Comparison of ENCODE assay signal across 1 cellular context in the genomic region with DNA sequence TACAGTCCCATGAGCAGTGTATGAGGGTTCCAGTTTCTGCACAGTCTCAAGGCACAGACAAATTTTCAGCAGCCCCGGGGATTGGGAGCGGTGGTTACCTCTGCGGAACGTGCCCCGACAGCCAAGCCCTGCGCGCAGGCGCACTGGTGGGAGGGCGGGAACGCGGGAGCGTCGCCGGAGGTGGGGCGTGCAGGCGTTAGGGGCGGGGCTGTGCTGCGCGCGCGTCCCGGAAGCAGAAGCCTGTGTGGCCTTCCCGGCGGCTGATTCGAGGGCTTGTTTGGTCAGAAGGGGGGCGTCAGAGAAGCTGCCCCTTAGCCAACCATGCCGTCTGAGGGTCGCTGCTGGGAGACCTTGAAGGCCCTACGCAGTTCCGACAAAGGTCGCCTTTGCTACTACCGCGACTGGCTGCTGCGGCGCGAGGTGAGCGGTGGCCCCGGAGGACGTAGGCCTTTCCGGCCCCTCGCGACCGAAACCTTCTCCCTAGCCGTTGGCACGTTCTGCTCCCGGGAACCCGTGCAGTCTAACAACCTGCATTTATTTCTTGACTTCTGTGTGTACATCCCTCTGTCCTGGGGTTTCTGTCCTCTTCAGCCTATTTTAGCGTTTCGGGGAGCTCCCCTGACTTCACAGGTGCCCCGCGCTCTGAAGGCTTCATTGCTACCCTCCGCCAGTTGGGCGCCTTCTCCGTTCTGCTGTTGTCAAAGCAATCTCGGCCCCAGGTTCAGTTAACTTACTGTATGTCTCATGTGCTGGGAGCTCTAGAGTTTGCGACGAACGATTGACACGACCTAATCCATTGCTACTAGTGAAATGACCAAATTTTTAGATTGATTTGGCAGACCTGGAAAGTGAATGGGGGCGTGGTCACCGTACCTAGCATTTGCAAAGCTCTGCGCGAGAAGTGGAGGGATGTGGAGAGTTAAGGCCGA.
A peak's percentile ranks its signal among the peaks of the same experiment; 100 is the strongest.
TF ChIP-seq lines count a peak whose summit lies in the region.

A gene with protein sequence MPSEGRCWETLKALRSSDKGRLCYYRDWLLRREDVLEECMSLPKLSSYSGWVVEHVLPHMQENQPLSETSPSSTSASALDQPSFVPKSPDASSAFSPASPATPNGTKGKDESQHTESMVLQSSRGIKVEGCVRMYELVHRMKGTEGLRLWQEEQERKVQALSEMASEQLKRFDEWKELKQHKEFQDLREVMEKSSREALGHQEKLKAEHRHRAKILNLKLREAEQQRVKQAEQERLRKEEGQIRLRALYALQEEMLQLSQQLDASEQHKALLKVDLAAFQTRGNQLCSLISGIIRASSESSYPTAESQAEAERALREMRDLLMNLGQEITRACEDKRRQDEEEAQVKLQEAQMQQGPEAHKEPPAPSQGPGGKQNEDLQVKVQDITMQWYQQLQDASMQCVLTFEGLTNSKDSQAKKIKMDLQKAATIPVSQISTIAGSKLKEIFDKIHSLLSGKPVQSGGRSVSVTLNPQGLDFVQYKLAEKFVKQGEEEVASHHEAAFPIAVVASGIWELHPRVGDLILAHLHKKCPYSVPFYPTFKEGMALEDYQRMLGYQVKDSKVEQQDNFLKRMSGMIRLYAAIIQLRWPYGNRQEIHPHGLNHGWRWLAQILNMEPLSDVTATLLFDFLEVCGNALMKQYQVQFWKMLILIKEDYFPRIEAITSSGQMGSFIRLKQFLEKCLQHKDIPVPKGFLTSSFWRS (plus strand): TSS at position 235 of the 929 bp plus-strand sequence. CDS start 87 bp downstream, at position 322.

TF ChIP-seq in GM12878, 131 proteins besides CTCF, POLR2A, EP300 and RAD21 (continued from another document and continues in another):
- TF ChIP-seq, protein P1, sequence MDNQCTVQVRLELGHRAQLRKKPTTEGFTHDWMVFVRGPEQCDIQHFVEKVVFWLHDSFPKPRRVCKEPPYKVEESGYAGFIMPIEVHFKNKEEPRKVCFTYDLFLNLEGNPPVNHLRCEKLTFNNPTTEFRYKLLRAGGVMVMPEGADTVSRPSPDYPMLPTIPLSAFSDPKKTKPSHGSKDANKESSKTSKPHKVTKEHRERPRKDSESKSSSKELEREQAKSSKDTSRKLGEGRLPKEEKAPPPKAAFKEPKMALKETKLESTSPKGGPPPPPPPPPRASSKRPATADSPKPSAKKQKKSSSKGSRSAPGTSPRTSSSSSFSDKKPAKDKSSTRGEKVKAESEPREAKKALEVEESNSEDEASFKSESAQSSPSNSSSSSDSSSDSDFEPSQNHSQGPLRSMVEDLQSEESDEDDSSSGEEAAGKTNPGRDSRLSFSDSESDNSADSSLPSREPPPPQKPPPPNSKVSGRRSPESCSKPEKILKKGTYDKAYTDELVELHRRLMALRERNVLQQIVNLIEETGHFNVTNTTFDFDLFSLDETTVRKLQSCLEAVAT (IDR thresholded peaks at IDR 0.05) = peak; percentile 76
- TF ChIP-seq NBN (IDR thresholded peaks at IDR 0.05) (peak; percentile 79), CREB1 (IDR thresholded peaks at IDR 0.05; ENCODE audit: low read depth) (peak; percentile 36; the same call in 1 of the 2 replicates), TCF12 (IDR thresholded peaks at IDR 0.05; ENCODE audit: low read depth, low read length) (peak; percentile 4; the same call in 1 of the 2 replicates), GATAD2B (conservative IDR thresholded peaks at IDR 0.05; ENCODE audit: low read depth) (peak; percentile 94), GABPA (IDR thresholded peaks at IDR 0.05; ENCODE audit: low read depth) (0 out of 2 replicates have a peak, but pooled peaks have one; percentile 31), POU2F2 (IDR thresholded peaks at IDR 0.05; ENCODE audit: borderline replicate concordance, low read depth, low read length) (0 out of 3 replicates have a peak, but pooled peaks have one; percentile 16), POLR2AphosphoS2 (IDR thresholded peaks at IDR 0.05; ENCODE audit: low read depth, low read length) (peak; percentile 94), SIN3A (IDR thresholded peaks at IDR 0.05; ENCODE audit: low read depth, low read length) (peak; percentile 89; the same call in 1 of the 2 replicates), LARP7 (IDR thresholded peaks at IDR 0.05) (peak; percentile 94), SMAD1 (IDR thresholded peaks at IDR 0.05; ENCODE audit: low read depth, partially characterized antibody) (no peak), PAX8 (IDR thresholded peaks at IDR 0.05) (no peak), MEF2A (IDR thresholded peaks at IDR 0.05; ENCODE audit: insufficient read depth, low read depth, low read length) (no peak), SMAD5 (IDR thresholded peaks at IDR 0.05; ENCODE audit: low read depth) (peak; percentile 86), SMARCA5 (IDR thresholded peaks at IDR 0.05) (peak; percentile 69; the same call in 1 of the 2 replicates), KLF5 (IDR thresholded peaks at IDR 0.05; ENCODE audit: partially characterized antibody) (peak; percentile 65), NR2C1 (IDR thresholded peaks at IDR 0.05) (peak; percentile 83), DPF2 (IDR thresholded peaks at IDR 0.05) (peak; percentile 38; the same call in 1 of the 2 replicates)
- TF ChIP-seq, protein P2, sequence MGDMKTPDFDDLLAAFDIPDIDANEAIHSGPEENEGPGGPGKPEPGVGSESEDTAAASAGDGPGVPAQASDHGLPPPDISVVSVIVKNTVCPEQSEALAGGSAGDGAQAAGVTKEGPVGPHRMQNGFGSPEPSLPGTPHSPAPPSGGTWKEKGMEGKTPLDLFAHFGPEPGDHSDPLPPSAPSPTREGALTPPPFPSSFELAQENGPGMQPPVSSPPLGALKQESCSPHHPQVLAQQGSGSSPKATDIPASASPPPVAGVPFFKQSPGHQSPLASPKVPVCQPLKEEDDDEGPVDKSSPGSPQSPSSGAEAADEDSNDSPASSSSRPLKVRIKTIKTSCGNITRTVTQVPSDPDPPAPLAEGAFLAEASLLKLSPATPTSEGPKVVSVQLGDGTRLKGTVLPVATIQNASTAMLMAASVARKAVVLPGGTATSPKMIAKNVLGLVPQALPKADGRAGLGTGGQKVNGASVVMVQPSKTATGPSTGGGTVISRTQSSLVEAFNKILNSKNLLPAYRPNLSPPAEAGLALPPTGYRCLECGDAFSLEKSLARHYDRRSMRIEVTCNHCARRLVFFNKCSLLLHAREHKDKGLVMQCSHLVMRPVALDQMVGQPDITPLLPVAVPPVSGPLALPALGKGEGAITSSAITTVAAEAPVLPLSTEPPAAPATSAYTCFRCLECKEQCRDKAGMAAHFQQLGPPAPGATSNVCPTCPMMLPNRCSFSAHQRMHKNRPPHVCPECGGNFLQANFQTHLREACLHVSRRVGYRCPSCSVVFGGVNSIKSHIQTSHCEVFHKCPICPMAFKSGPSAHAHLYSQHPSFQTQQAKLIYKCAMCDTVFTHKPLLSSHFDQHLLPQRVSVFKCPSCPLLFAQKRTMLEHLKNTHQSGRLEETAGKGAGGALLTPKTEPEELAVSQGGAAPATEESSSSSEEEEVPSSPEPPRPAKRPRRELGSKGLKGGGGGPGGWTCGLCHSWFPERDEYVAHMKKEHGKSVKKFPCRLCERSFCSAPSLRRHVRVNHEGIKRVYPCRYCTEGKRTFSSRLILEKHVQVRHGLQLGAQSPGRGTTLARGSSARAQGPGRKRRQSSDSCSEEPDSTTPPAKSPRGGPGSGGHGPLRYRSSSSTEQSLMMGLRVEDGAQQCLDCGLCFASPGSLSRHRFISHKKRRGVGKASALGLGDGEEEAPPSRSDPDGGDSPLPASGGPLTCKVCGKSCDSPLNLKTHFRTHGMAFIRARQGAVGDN (IDR thresholded peaks at IDR 0.05) = 0 out of 2 replicates have a peak, but pooled peaks have one; percentile 79
- TF ChIP-seq, protein P3, sequence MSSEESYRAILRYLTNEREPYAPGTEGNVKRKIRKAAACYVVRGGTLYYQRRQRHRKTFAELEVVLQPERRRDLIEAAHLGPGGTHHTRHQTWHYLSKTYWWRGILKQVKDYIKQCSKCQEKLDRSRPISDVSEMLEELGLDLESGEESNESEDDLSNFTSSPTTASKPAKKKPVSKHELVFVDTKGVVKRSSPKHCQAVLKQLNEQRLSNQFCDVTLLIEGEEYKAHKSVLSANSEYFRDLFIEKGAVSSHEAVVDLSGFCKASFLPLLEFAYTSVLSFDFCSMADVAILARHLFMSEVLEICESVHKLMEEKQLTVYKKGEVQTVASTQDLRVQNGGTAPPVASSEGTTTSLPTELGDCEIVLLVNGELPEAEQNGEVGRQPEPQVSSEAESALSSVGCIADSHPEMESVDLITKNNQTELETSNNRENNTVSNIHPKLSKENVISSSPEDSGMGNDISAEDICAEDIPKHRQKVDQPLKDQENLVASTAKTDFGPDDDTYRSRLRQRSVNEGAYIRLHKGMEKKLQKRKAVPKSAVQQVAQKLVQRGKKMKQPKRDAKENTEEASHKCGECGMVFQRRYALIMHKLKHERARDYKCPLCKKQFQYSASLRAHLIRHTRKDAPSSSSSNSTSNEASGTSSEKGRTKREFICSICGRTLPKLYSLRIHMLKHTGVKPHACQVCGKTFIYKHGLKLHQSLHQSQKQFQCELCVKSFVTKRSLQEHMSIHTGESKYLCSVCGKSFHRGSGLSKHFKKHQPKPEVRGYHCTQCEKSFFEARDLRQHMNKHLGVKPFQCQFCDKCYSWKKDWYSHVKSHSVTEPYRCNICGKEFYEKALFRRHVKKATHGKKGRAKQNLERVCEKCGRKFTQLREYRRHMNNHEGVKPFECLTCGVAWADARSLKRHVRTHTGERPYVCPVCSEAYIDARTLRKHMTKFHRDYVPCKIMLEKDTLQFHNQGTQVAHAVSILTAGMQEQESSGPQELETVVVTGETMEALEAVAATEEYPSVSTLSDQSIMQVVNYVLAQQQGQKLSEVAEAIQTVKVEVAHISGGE (CRISPR knock-in tag; IDR thresholded peaks at IDR 0.05) = no peak
- TF ChIP-seq, protein P4, sequence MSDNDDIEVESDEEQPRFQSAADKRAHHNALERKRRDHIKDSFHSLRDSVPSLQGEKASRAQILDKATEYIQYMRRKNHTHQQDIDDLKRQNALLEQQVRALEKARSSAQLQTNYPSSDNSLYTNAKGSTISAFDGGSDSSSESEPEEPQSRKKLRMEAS (IDR thresholded peaks at IDR 0.05; ENCODE audit: low read depth, low read length) = peak; percentile 46; the same call in 1 of the 2 replicates
- TF ChIP-seq, protein P5, sequence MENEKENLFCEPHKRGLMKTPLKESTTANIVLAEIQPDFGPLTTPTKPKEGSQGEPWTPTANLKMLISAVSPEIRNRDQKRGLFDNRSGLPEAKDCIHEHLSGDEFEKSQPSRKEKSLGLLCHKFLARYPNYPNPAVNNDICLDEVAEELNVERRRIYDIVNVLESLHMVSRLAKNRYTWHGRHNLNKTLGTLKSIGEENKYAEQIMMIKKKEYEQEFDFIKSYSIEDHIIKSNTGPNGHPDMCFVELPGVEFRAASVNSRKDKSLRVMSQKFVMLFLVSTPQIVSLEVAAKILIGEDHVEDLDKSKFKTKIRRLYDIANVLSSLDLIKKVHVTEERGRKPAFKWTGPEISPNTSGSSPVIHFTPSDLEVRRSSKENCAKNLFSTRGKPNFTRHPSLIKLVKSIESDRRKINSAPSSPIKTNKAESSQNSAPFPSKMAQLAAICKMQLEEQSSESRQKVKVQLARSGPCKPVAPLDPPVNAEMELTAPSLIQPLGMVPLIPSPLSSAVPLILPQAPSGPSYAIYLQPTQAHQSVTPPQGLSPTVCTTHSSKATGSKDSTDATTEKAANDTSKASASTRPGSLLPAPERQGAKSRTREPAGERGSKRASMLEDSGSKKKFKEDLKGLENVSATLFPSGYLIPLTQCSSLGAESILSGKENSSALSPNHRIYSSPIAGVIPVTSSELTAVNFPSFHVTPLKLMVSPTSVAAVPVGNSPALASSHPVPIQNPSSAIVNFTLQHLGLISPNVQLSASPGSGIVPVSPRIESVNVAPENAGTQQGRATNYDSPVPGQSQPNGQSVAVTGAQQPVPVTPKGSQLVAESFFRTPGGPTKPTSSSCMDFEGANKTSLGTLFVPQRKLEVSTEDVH (IDR thresholded peaks at IDR 0.05; ENCODE audit: low read depth, partially characterized antibody) = peak; percentile 32
- TF ChIP-seq, protein P6, sequence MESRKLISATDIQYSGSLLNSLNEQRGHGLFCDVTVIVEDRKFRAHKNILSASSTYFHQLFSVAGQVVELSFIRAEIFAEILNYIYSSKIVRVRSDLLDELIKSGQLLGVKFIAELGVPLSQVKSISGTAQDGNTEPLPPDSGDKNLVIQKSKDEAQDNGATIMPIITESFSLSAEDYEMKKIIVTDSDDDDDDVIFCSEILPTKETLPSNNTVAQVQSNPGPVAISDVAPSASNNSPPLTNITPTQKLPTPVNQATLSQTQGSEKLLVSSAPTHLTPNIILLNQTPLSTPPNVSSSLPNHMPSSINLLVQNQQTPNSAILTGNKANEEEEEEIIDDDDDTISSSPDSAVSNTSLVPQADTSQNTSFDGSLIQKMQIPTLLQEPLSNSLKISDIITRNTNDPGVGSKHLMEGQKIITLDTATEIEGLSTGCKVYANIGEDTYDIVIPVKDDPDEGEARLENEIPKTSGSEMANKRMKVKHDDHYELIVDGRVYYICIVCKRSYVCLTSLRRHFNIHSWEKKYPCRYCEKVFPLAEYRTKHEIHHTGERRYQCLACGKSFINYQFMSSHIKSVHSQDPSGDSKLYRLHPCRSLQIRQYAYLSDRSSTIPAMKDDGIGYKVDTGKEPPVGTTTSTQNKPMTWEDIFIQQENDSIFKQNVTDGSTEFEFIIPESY (IDR thresholded peaks at IDR 0.05) = no peak
- TF ChIP-seq, protein P7, sequence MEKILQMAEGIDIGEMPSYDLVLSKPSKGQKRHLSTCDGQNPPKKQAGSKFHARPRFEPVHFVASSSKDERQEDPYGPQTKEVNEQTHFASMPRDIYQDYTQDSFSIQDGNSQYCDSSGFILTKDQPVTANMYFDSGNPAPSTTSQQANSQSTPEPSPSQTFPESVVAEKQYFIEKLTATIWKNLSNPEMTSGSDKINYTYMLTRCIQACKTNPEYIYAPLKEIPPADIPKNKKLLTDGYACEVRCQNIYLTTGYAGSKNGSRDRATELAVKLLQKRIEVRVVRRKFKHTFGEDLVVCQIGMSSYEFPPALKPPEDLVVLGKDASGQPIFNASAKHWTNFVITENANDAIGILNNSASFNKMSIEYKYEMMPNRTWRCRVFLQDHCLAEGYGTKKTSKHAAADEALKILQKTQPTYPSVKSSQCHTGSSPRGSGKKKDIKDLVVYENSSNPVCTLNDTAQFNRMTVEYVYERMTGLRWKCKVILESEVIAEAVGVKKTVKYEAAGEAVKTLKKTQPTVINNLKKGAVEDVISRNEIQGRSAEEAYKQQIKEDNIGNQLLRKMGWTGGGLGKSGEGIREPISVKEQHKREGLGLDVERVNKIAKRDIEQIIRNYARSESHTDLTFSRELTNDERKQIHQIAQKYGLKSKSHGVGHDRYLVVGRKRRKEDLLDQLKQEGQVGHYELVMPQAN (conservative IDR thresholded peaks at IDR 0.05) = peak; percentile 95
- TF ChIP-seq, protein P8, sequence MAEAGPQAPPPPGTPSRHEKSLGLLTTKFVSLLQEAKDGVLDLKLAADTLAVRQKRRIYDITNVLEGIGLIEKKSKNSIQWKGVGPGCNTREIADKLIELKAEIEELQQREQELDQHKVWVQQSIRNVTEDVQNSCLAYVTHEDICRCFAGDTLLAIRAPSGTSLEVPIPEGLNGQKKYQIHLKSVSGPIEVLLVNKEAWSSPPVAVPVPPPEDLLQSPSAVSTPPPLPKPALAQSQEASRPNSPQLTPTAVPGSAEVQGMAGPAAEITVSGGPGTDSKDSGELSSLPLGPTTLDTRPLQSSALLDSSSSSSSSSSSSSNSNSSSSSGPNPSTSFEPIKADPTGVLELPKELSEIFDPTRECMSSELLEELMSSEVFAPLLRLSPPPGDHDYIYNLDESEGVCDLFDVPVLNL (IDR thresholded peaks at IDR 0.05; ENCODE audit: low read depth, low read length) = peak; percentile 68
